19 cellular contexts compared by ENCODE assay signal in the genomic region with DNA sequence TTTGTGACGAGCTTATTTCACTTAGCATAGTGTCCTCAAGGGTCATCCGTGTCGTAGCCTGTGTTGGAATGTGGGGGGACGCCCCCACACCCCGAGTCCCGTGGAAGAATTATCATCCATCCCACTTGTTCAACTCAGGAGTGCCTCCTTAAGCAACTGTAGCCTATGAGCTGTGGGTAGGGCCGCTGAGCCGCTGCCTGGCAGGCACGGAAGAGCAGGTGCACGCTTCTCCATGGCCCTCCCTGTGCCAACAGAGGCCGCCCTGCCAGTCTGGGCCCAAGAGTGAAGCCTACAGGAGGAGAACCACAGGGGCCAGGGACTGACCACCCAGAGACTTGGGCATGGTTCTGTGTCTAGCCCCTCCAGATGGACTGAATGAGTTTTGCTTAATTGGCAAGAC. TPM values are rescaled to one million over a fixed set of nuclear protein-coding genes. Genes with fewer than 3 reads are reported as not detected.
DNase-seq lines count a peak whose midpoint lies in the region; ATAC-seq, FAIRE-seq and TF ChIP-seq lines count a peak whose summit lies in the region.
"Had no signal": no experiment of that assay in that cellular context is flagged by ENCODE, and none has a peak within 500 bp of the region (broad histone marks: within the 10 kb centered on the region; RNA-seq: fewer than 3 reads in every experiment).

No MANE protein-coding gene starts in this region.

- peaks cover 15% of the 10 kb centered on the region for H3K4me1 Mint-ChIP-seq in activated T-cell treated with anti-CD3 and anti-CD28 coated beads, Interleukin-2, amount 50 U/mL, for 24 hours (ENCODE audit: low read depth)
- peaks cover 15% of the 10 kb centered on the region for H3K4me1 Mint-ChIP-seq in activated T-cell treated with anti-CD3 and anti-CD28 coated beads, Interleukin-2, amount 50 U/mL, for 72 hours (ENCODE audit: low read depth)

- no peak overlapping the region for H3K27ac ChIP-seq in kidney (ENCODE audit: low read depth in 2 of 2, low read length in 2 of 2)
- peak overlapping the region; percentile 93 for H3K27ac ChIP-seq in skeletal muscle tissue (ENCODE audit: low read depth, low read length)

- intact Hi-C loops in kidney (cut with DNase I): no loop called here

- no peaks in the 10 kb centered on the region for H3K9me3 Mint-ChIP-seq in activated T-cell treated with anti-CD3 and anti-CD28 coated beads, Interleukin-2, amount 50 U/mL, for 24 hours
- no peaks in the 10 kb centered on the region for H3K9me3 Mint-ChIP-seq in activated T-cell treated with anti-CD3 and anti-CD28 coated beads, Interleukin-2, amount 50 U/mL, for 72 hours
- H3K9me3 Mint-ChIP-seq: natural killer cell treated with Interleukin-12 subunit alpha and Interleukin-12 subunit beta and Interleukin-15 and Interleukin-18, amount 100 ng/mL, for 72 hours; stimulated activated naive CD8-positive, alpha-beta T cell treated with anti-CD3 and anti-CD28 coated beads, Interleukin-15, amount 100 ng/mL, for 72 hours had no signal

- FAIRE-seq in kidney (lab: Jason Lieb, UNC): no peak
- FAIRE-seq: H54 had no signal

- peaks cover 5 to 8% of the 10 kb centered on the region in 2 donors for H3K4me1 ChIP-seq in kidney (ENCODE audit: control insufficient read depth in 1 of 2, insufficient read depth in 1 of 2, low read depth in 1 of 2, low read length in 2 of 2)
- H3K4me1 ChIP-seq in skeletal muscle tissue (ENCODE audit: control insufficient read depth in 3 of 3, insufficient read depth in 3 of 3, low read length in 3 of 3): peaks cover 37 to 69% (median 49%) of the 10 kb centered on the region in 3 donors
- H3K4me1 ChIP-seq: Caco-2 had no signal

- no peak overlapping the region for H3K27ac Mint-ChIP-seq in activated T-cell treated with anti-CD3 and anti-CD28 coated beads, Interleukin-2, amount 50 U/mL, for 24 hours
- H3K27ac Mint-ChIP-seq in activated T-cell treated with anti-CD3 and anti-CD28 coated beads, Interleukin-2, amount 50 U/mL, for 72 hours: no peak overlapping the region
- H3K27ac Mint-ChIP-seq: natural killer cell treated with Interleukin-12 subunit alpha and Interleukin-12 subunit beta and Interleukin-15 and Interleukin-18, amount 100 ng/mL, for 72 hours; stimulated activated naive CD8-positive, alpha-beta T cell treated with anti-CD3 and anti-CD28 coated beads, Interleukin-15, amount 100 ng/mL, for 72 hours had no signal

- no peak overlapping the region for H3K9ac ChIP-seq in kidney (ENCODE audit: low read length in 2 of 2)
- peak overlapping the region; percentile 21 to 50 (median 33) for H3K9ac ChIP-seq in skeletal muscle tissue (ENCODE audit: low read depth in 1 of 3, low read length in 3 of 3)

- H3K27me3 Mint-ChIP-seq in activated T-cell treated with anti-CD3 and anti-CD28 coated beads, Interleukin-2, amount 50 U/mL, for 24 hours: peaks cover 31% of the 10 kb centered on the region
- H3K27me3 Mint-ChIP-seq in activated T-cell treated with anti-CD3 and anti-CD28 coated beads, Interleukin-2, amount 50 U/mL, for 72 hours (ENCODE audit: low read depth): peaks cover 27% of the 10 kb centered on the region

- TF ChIP-seq CTCF in kidney (IDR thresholded peaks at IDR 0.05; ENCODE audit: borderline replicate concordance, extremely low read depth, insufficient read depth): no peak

- no peak overlapping the region for H3K4me3 Mint-ChIP-seq in activated T-cell treated with anti-CD3 and anti-CD28 coated beads, Interleukin-2, amount 50 U/mL, for 24 hours
- H3K4me3 Mint-ChIP-seq in activated T-cell treated with anti-CD3 and anti-CD28 coated beads, Interleukin-2, amount 50 U/mL, for 72 hours: no peak overlapping the region
- H3K4me3 Mint-ChIP-seq: natural killer cell treated with Interleukin-12 subunit alpha and Interleukin-12 subunit beta and Interleukin-15 and Interleukin-18, amount 100 ng/mL, for 72 hours had no signal

- no peak for ATAC-seq in activated T-cell treated with anti-CD3 and anti-CD28 coated beads, Interleukin-2, amount 50 U/mL, for 72 hours (replicated peaks in 1 of 2)
- ATAC-seq: natural killer cell treated with Interleukin-12 subunit alpha and Interleukin-12 subunit beta and Interleukin-15 and Interleukin-18, amount 100 ng/mL, for 72 hours; stimulated activated naive CD8-positive, alpha-beta T cell treated with anti-CD3 and anti-CD28 coated beads, Interleukin-15, amount 100 ng/mL, for 72 hours had no signal

- H3K4me3 ChIP-seq in kidney (ENCODE audit: low read length in 2 of 2): no peak overlapping the region
- H3K4me3 ChIP-seq in skeletal muscle tissue (ENCODE audit: low read length in 3 of 3): no peak overlapping the region

- H3K36me3 Mint-ChIP-seq in activated T-cell treated with anti-CD3 and anti-CD28 coated beads, Interleukin-2, amount 50 U/mL, for 24 hours (ENCODE audit: low read depth): no peaks in the 10 kb centered on the region
- H3K36me3 Mint-ChIP-seq in activated T-cell treated with anti-CD3 and anti-CD28 coated beads, Interleukin-2, amount 50 U/mL, for 72 hours (ENCODE audit: insufficient read depth in 2 of 2): no peaks in the 10 kb centered on the region
- H3K36me3 Mint-ChIP-seq: natural killer cell treated with Interleukin-12 subunit alpha and Interleukin-12 subunit beta and Interleukin-15 and Interleukin-18, amount 100 ng/mL, for 72 hours had no signal

- peaks cover 0 to 24% (median 4%) of the 10 kb centered on the region in 3 donors for H3K27me3 ChIP-seq in skeletal muscle tissue (ENCODE audit: control insufficient read depth in 3 of 3, insufficient read depth in 3 of 3, low read length in 3 of 3)

- DNase-seq in activated T-cell treated with anti-CD3 and anti-CD28 coated beads, Interleukin-2, amount 50 U/mL, for 24 hours: peak; percentile 24
- DNase-seq in activated T-cell treated with anti-CD3 and anti-CD28 coated beads, Interleukin-2, amount 50 U/mL, for 72 hours: no peak
- DNase-seq in NCI-H2196 (lab: John Stamatoyannopoulos, UW; ENCODE audit: unreplicated experiment) (peak; percentile 26), kidney (peak; percentile 54), NCI-H1105 treated with DMSO at 0.1 percent for 48 hours (lab: John Stamatoyannopoulos, UW) (no peak), HuH-7.5 (ENCODE audit: low spot score) (no peak)
- no peak for DNase-seq in central memory CD4-positive, alpha-beta T cell
- DNase-seq: ACHN, Caco-2, foreskin fibroblast, GDM1, left ventricle myocardium inferior, NCI-H146, NCI-H524, SIG-M5 had no signal

- H3K9me3 ChIP-seq in kidney (ENCODE audit: control insufficient read depth in 1 of 2, low read length in 2 of 2) (no peaks in the 10 kb centered on the region), skeletal muscle tissue (ENCODE audit: control insufficient read depth in 3 of 3, low read length in 3 of 3) (no peaks in the 10 kb centered on the region)
- H3K9me3 ChIP-seq: Caco-2, left ventricle myocardium inferior had no signal

- no peaks in the 10 kb centered on the region for H3K36me3 ChIP-seq in kidney (ENCODE audit: control insufficient read depth in 1 of 2, insufficient read depth in 2 of 2, low read length in 2 of 2)
- no peaks in the 10 kb centered on the region for H3K36me3 ChIP-seq in skeletal muscle tissue (ENCODE audit: control insufficient read depth in 3 of 3, insufficient read depth in 3 of 3, low read length in 3 of 3)
- H3K36me3 ChIP-seq: left ventricle myocardium inferior had no signal

RNA-seq across cellular contexts. Expression of a gene that starts 2.3 kb away (rescaled TPM):
- 10 to 100 TPM; 16.9 to 18.5 TPM for total RNA-seq in activated T-cell treated with anti-CD3 and anti-CD28 coated beads, Interleukin-2, amount 50 U/mL, for 72 hours
- total RNA-seq in kidney (35.5 TPM), skeletal muscle tissue (28.2 TPM)
- 18.0 TPM for polyA plus RNA-seq in kidney (ENCODE audit: insufficient read depth, low read depth, low replicate concordance)

RNA-seq across cellular contexts. Expression of a gene that starts 41.5 kb away (rescaled TPM):
- 1 to 10 TPM; 2.4 to 2.5 TPM for total RNA-seq in activated T-cell treated with anti-CD3 and anti-CD28 coated beads, Interleukin-2, amount 50 U/mL, for 72 hours
- total RNA-seq in kidney (0.91 TPM), skeletal muscle tissue (1.0 TPM)
- not detected for polyA plus RNA-seq in kidney (ENCODE audit: insufficient read depth, low read depth, low replicate concordance)

Comparison
In these comparisons a context has a peak if more than half of its experiments do, and no peak if none do; other contexts are left out.
1. DNase-seq: peak in activated T-cell treated with anti-CD3 and anti-CD28 coated beads, Interleukin-2, amount 50 U/mL, for 24 hours (single experiment), NCI-H2196 (single experiment) and kidney (single experiment); none in activated T-cell treated with anti-CD3 and anti-CD28 coated beads, Interleukin-2, amount 50 U/mL, for 72 hours (0 of 2), central memory CD4-positive, alpha-beta T cell (single experiment), NCI-H1105 treated with DMSO at 0.1 percent for 48 hours (single experiment) and HuH-7.5 (single experiment).
2. H3K9ac ChIP-seq: peak in skeletal muscle tissue (3 of 3); none in kidney (0 of 2).